In the genomic region with DNA sequence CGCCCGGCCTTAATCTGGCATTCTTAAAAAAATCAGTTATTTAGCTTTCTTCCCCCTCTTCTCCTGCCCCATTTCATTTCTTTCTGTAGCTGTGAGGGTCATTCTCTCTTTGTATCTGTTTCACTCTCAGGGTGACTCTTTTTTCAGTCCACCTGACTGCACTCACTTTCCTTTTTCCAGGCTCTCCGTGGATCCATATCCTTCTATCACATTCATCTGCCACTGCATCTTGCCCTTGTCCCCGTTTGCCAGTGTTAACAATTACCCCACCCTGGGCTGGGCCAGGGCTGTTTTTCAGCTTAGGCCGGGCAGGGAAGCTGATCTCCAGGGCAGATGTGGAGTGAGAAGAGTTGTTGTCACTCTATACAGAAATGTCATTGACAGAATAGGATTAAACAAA, we compare ENCODE assay signal across 16 cellular contexts. TPM values are rescaled to one million over a fixed set of nuclear protein-coding genes. Genes with fewer than 3 reads are reported as not detected.
A peak's percentile ranks its signal among the peaks of the same experiment; 100 is the strongest.
DNase-seq lines count a peak whose midpoint lies in the region; ATAC-seq and TF ChIP-seq lines count a peak whose summit lies in the region.
"Had no signal": no experiment of that assay in that cellular context is flagged by ENCODE, and none has a peak within 500 bp of the region (broad histone marks: within the 10 kb centered on the region; RNA-seq: fewer than 3 reads in every experiment).

No MANE protein-coding gene starts in this region.

- peak overlapping the region; percentile 54 for H3K27ac ChIP-seq in left ventricle myocardium inferior (replicated peaks)
- H3K27ac ChIP-seq in coronary artery: peak overlapping the region; percentile 35 to 55
- H3K27ac ChIP-seq in transverse colon: peak overlapping the region; percentile 65 to 94 (median 87)

- no peak for ATAC-seq in left cardiac atrium

- intact Hi-C loops in left ventricle myocardium inferior (cut with micrococcal nuclease): no loop called here
- intact Hi-C loops in left cardiac atrium (cut with DNase I): no loop called here
- intact Hi-C loops in transverse colon (cut with DNase I; ENCODE audit: low total_unique reads): loop anchor here (5.0 kb wide), 1 partner anchor 123 kb away; no protein-coding TSS in a partner anchor

- no peak for TF ChIP-seq POLR2A in transverse colon (IDR thresholded peaks at IDR 0.05)

- H3K27me3 Mint-ChIP-seq in osteocyte (ENCODE audit: unreplicated experiment): no peaks in the 10 kb centered on the region
- H3K27me3 Mint-ChIP-seq: CD4-positive, alpha-beta memory T cell had no signal

- in situ Hi-C loops in transverse colon (cut with MboI; ENCODE audit: low pct_ligation_motif_present in 1 of 4, low pct_unique_long_range_greater_than_20kb in 1 of 4, low sequenced_read_pairs in 3 of 4): loop anchor here in 1 of 4 donors (25.0 kb wide), 1 partner anchor 118 kb away; no protein-coding TSS in a partner anchor
- in situ Hi-C loops in HAP-1 (cut with MboI; ENCODE audit: low sequenced_read_pairs): no loop called here

- peaks cover 83% of the 10 kb centered on the region for H3K4me1 Mint-ChIP-seq in osteocyte (ENCODE audit: unreplicated experiment)

- no peaks in the 10 kb centered on the region for H3K9me3 ChIP-seq in left ventricle myocardium inferior (replicated peaks)
- H3K9me3 ChIP-seq in transverse colon: no peaks in the 10 kb centered on the region
- H3K9me3 ChIP-seq in HAP-1: no peaks in the 10 kb centered on the region
- H3K9me3 ChIP-seq: MG63 had no signal

- WGBS in transverse colon (ENCODE audit: low coverage in 1 of 2), 2 donors: 33 to 40% methylated on average over 1 to 5 of the region's 5 CpGs

- peak overlapping the region; percentile 5 for H3K4me3 Mint-ChIP-seq in osteocyte (ENCODE audit: unreplicated experiment)

- peak overlapping the region; percentile 87 for H3K27ac Mint-ChIP-seq in osteocyte (ENCODE audit: unreplicated experiment)

- TF ChIP-seq CTCF in left ventricle myocardium inferior (IDR thresholded peaks at IDR 0.05; ENCODE audit: borderline replicate concordance): no peak
- no peak for TF ChIP-seq CTCF in coronary artery (IDR thresholded peaks at IDR 0.05)
- no peak for TF ChIP-seq CTCF in osteocyte (IDR thresholded peaks at IDR 0.05)
- TF ChIP-seq CTCF in transverse colon (IDR thresholded peaks at IDR 0.05): no peak

- peaks cover 4% of the 10 kb centered on the region for H3K9me3 Mint-ChIP-seq in osteocyte (ENCODE audit: unreplicated experiment)
- H3K9me3 Mint-ChIP-seq: CD4-positive, alpha-beta memory T cell had no signal

- H3K36me3 ChIP-seq in left ventricle myocardium inferior: no peaks in the 10 kb centered on the region
- H3K36me3 ChIP-seq in transverse colon: no peaks in the 10 kb centered on the region
- H3K36me3 ChIP-seq in HAP-1 (replicated peaks): no peaks in the 10 kb centered on the region; the same call in 1 of the 2 replicates
- H3K36me3 ChIP-seq: MG63 had no signal

- DNase-seq in left ventricle myocardium inferior: no peak
- no peak for DNase-seq in left cardiac atrium
- DNase-seq in coronary artery (ENCODE audit: low spot score): no peak
- DNase-seq in osteocyte (ENCODE audit: extremely low spot score, unreplicated experiment): no peak
- DNase-seq in transverse colon: no peak
- DNase-seq in stimulated activated CD4-positive, alpha-beta T cell treated with anti-CD3 and anti-CD28 coated beads, Interleukin-4, amount 100 ng/mL, for 1 hour: no peak
- DNase-seq in HAP-1 (ENCODE audit: low spot score in 2 of 2): no peak
- DNase-seq in germinal center (ENCODE audit: low spot score): no peak
- DNase-seq: 8988T; Calu3; CD4-positive, alpha-beta memory T cell; DMS53; Karpas-422; MG63; NCI-H1092 treated with DMSO at 0.1 percent for 48 hours; NCI-H2081 treated with DMSO at 0.1 percent for 48 hours had no signal

- H3K4me1 ChIP-seq in left ventricle myocardium inferior: peaks cover 82% of the 10 kb centered on the region
- H3K4me1 ChIP-seq in transverse colon: peaks cover 0 to 28% (median 2%) of the 10 kb centered on the region in 4 donors
- H3K4me1 ChIP-seq in HAP-1: no peaks in the 10 kb centered on the region; the same call in 1 of the 2 replicates

- no peak for TF ChIP-seq EP300 in transverse colon (IDR thresholded peaks at IDR 0.05; ENCODE audit: low read depth)

- peak overlapping the region; percentile 17 for H3K4me3 ChIP-seq in left ventricle myocardium inferior
- peak overlapping the region; percentile 39 for H3K4me3 ChIP-seq in coronary artery
- no peak overlapping the region for H3K4me3 ChIP-seq in transverse colon
- H3K4me3 ChIP-seq in HAP-1: no peak overlapping the region
- H3K4me3 ChIP-seq: MG63 had no signal

- peaks cover 20% of the 10 kb centered on the region for H3K36me3 Mint-ChIP-seq in osteocyte (ENCODE audit: unreplicated experiment)

- H3K27me3 ChIP-seq in left ventricle myocardium inferior (ENCODE audit: low read depth): no peaks in the 10 kb centered on the region
- no peaks in the 10 kb centered on the region for H3K27me3 ChIP-seq in transverse colon
- H3K27me3 ChIP-seq in HAP-1 (ENCODE audit: low read depth): no peaks in the 10 kb centered on the region
- H3K27me3 ChIP-seq: MG63 had no signal

RNA-seq across cellular contexts. Expression of a gene that starts 7.7 kb away (rescaled TPM):
- total RNA-seq in left ventricle myocardium inferior (1,867 TPM), left cardiac atrium (1,000 to 10,000 TPM; 1,025 to 1,081 TPM), osteocyte (1,613 and 1,725 TPM in 2 replicates), transverse colon (100 to 1,000 TPM; 139 to 617 (median 162) TPM)

Comparison
In these comparisons a context has a peak if more than half of its experiments do, and no peak if none do; other contexts are left out.
1. H3K4me3 ChIP-seq: peak in left ventricle myocardium inferior (single experiment) and coronary artery (single experiment); none in transverse colon (0 of 4) and HAP-1 (single experiment).
2. Peak in every context shown above with its lines, with median percentiles within 50 percentile points of each other: H3K27ac ChIP-seq.